In genomic region chr6:156686429-156686939, GRCh38 we compare ENCODE assay signal across 8 cellular contexts.
DNase-seq lines count a peak whose midpoint lies in the region; ATAC-seq and TF ChIP-seq lines count a peak whose summit lies in the region.

No MANE protein-coding gene starts in this region.

- H3K9ac ChIP-seq in endodermal cell (ENCODE audit: extremely low read depth, low read length, poor library complexity, severe bottlenecking) = peak overlapping the region; percentile 95

- H3K4me1 ChIP-seq in Caco-2 (no peaks in the 10 kb centered on the region; the same call in 1 of the 2 replicates), GM23338 (ENCODE audit: insufficient read depth) (peaks cover 14% of the 10 kb centered on the region), endodermal cell (ENCODE audit: control insufficient read depth, insufficient read depth, low read length) (no peaks in the 10 kb centered on the region)

- H3K4me3 Mint-ChIP-seq in Caco-2 (ENCODE audit: unreplicated experiment) = peak overlapping the region; percentile 75
- H3K4me3 Mint-ChIP-seq in GM23338 = peak overlapping the region; percentile 81
- H3K4me3 Mint-ChIP-seq in endodermal cell = peak overlapping the region; percentile 88
- H3K4me3 Mint-ChIP-seq in memory B cell = peak overlapping the region; percentile 86

- DNase-seq in Caco-2 (peak; percentile 47 to 55), GM23338 (ENCODE audit: low spot score) (peak; percentile 78), NCI-H187 treated with DMSO at 0.1 percent for 48 hours (lab: John Stamatoyannopoulos, UW) (peak; percentile 68), endodermal cell (peak; percentile 80), memory B cell (ENCODE audit: low spot score in 2 of 2) (peak in 1 of 2 donors; percentile 35), substantia nigra (lab: John Stamatoyannopoulos, UW) (peak in 26 of 49 donors; percentile 9 to 75 (median 50))

- H3K36me3 ChIP-seq in Caco-2 (ENCODE audit: control insufficient read depth, insufficient read depth, low read length) = no peaks in the 10 kb centered on the region
- no peaks in the 10 kb centered on the region for H3K36me3 ChIP-seq in GM23338 (ENCODE audit: insufficient read depth)
- no peaks in the 10 kb centered on the region for H3K36me3 ChIP-seq in endodermal cell (ENCODE audit: control insufficient read depth, insufficient read depth, low read length)

- peak overlapping the region; percentile 75 for H3K4me2 ChIP-seq in GM23338

- H3K9me3 Mint-ChIP-seq in Caco-2 (ENCODE audit: unreplicated experiment) = no peaks in the 10 kb centered on the region
- H3K9me3 Mint-ChIP-seq in GM23338 = no peaks in the 10 kb centered on the region; the same call in 2 of the 3 replicates
- no peaks in the 10 kb centered on the region for H3K9me3 Mint-ChIP-seq in endodermal cell
- H3K9me3 Mint-ChIP-seq in memory B cell = no peaks in the 10 kb centered on the region

- no peaks in the 10 kb centered on the region for H3K79me2 ChIP-seq in GM23338 (replicated peaks; ENCODE audit: insufficient read depth)

- TF ChIP-seq CTCF in Caco-2 (IDR thresholded peaks at IDR 0.05; ENCODE audit: insufficient read depth in 1 of 2, low read depth in 1 of 2, low read length in 1 of 2, severe bottlenecking in 1 of 2, unreplicated experiment in 1 of 2) (peak; percentile 32 to 41), GM23338 (conservative IDR thresholded peaks at IDR 0.05; ENCODE audit: low read depth in 2 of 2) (peak; percentile 11 to 41; a peak in 2 of 4 replicates), WI38 (IDR thresholded peaks at IDR 0.05; ENCODE audit: low read depth, low read length) (0 out of 2 replicates have a peak, but pooled peaks have one; percentile 26), endodermal cell (conservative IDR thresholded peaks at IDR 0.05) (peak; percentile 72)

- no peaks in the 10 kb centered on the region for H3F3A ChIP-seq in GM23338 (replicated peaks; ENCODE audit: low read depth)

- H3K27ac Mint-ChIP-seq in Caco-2 (ENCODE audit: unreplicated experiment) (peak overlapping the region; percentile 33), GM23338 (peak overlapping the region; percentile 90), endodermal cell (peak overlapping the region; percentile 96), memory B cell (peak overlapping the region; percentile 87)

- H3K9me2 ChIP-seq in GM23338 (ENCODE audit: insufficient read depth) = peaks cover 6% of the 10 kb centered on the region; the same call in 1 of the 2 replicates

- BruUV-seq in Caco-2 (replicated peaks; lab: Mats Ljungman, UMichigan) = no TSS peak

- 0% methylated on average over 9 to 11 of the region's 11 CpGs for WGBS in endodermal cell (ENCODE audit: insufficient coverage in 1 of 2, insufficient read length in 1 of 2), 2 experiments

- H3K27ac ChIP-seq in GM23338 (ENCODE audit: low read depth) (peak overlapping the region; percentile 89), endodermal cell (ENCODE audit: low read depth, low read length) (peak overlapping the region; percentile 98), substantia nigra (ENCODE audit: low read depth, low read length, poor library complexity, severe bottlenecking) (peak overlapping the region; percentile 99)

- H3K27me3 ChIP-seq in Caco-2 (replicated peaks; ENCODE audit: control insufficient read depth, insufficient read depth, low read length) (no peaks in the 10 kb centered on the region; the same call in 1 of the 2 replicates), GM23338 (ENCODE audit: insufficient read depth) (peaks cover 9% of the 10 kb centered on the region), endodermal cell (ENCODE audit: control insufficient read depth, insufficient read depth, low read length, poor library complexity, severe bottlenecking) (no peaks in the 10 kb centered on the region)

- H3K4me1 Mint-ChIP-seq in Caco-2 (ENCODE audit: low read depth, unreplicated experiment) = peaks cover 17% of the 10 kb centered on the region
- H3K4me1 Mint-ChIP-seq in GM23338 = peaks cover 24% of the 10 kb centered on the region
- H3K4me1 Mint-ChIP-seq in endodermal cell = peaks cover 13% of the 10 kb centered on the region
- H3K4me1 Mint-ChIP-seq in memory B cell = peaks cover 40% of the 10 kb centered on the region

- H3K36me3 Mint-ChIP-seq in Caco-2 (ENCODE audit: insufficient read depth, unreplicated experiment) (no peaks in the 10 kb centered on the region), GM23338 (ENCODE audit: low read depth) (no peaks in the 10 kb centered on the region), endodermal cell (ENCODE audit: low read depth) (no peaks in the 10 kb centered on the region), memory B cell (no peaks in the 10 kb centered on the region)

- CTCF ChIA-PET in Caco-2 (lab: Charles Lee) = interaction anchor here (1.2 kb wide), 1 partner anchor 35 kb away, joined by 4 read pairs; no protein-coding TSS in a partner anchor

- H3K4me3 ChIP-seq in Caco-2 (ENCODE audit: low read depth, low read length) (peak overlapping the region; percentile 70), GM23338 (peak overlapping the region; percentile 89), WI38 (ENCODE audit: low read depth, low read length) (peak overlapping the region; percentile 77), endodermal cell (ENCODE audit: low read length) (peak overlapping the region; percentile 83)

- peak; percentile 65 for ATAC-seq in GM23338
- ATAC-seq in memory B cell (ENCODE audit: low read depth) = peak; percentile 43
- no peak for ATAC-seq in GM19452 (IDR thresholded peaks at IDR 0.05; ENCODE audit: unreplicated experiment)

- H4K20me1 ChIP-seq in GM23338 (replicated peaks; ENCODE audit: insufficient read depth) = no peaks in the 10 kb centered on the region

- H3K9me3 ChIP-seq in Caco-2 (no peaks in the 10 kb centered on the region), endodermal cell (ENCODE audit: control insufficient read depth, low read length) (no peaks in the 10 kb centered on the region)

- H2AFZ ChIP-seq in GM23338 = peak overlapping the region; percentile 25

- H3K27me3 Mint-ChIP-seq in Caco-2 (ENCODE audit: insufficient read depth, unreplicated experiment) = no peaks in the 10 kb centered on the region
- H3K27me3 Mint-ChIP-seq in GM23338 (ENCODE audit: insufficient read depth, low read depth, poor library complexity) = peaks cover 3% of the 10 kb centered on the region
- H3K27me3 Mint-ChIP-seq in endodermal cell (ENCODE audit: insufficient read depth) = peaks cover 18% of the 10 kb centered on the region
- no peaks in the 10 kb centered on the region for H3K27me3 Mint-ChIP-seq in memory B cell

- POLR2A ChIA-PET in Caco-2 (lab: Charles Lee) = interaction anchor here (1.0 kb wide), 1 partner anchor 92 kb away, joined by 3 read pairs; no protein-coding TSS in a partner anchor

- intact Hi-C loops in Caco-2 (cut with micrococcal nuclease; ENCODE audit: unreplicated experiment) = loop anchor here (1.0 kb wide), 1 partner anchor 122 kb away; no protein-coding TSS in a partner anchor

TF ChIP-seq in GM23338, 12 proteins besides CTCF, POLR2A, EP300 and RAD21 (continues in another document):
- no peak for TF ChIP-seq ZNF331 (CRISPR knock-in tag; IDR thresholded peaks at IDR 0.05; ENCODE audit: low read depth)
- TF ChIP-seq JUNB (IDR thresholded peaks at IDR 0.05; ENCODE audit: unreplicated experiment) = no peak
- TF ChIP-seq ETS1 (IDR thresholded peaks at IDR 0.05) = no peak

Comparison
In these comparisons a context has a peak if more than half of its experiments do, and no peak if none do; other contexts are left out.
1. H3K27ac Mint-ChIP-seq: peak in every context shown above with its lines; median percentile 96 in endodermal cell; 90 in GM23338; 87 in memory B cell; 33 in Caco-2.